ENCODE assay signal across 8 cellular contexts in genomic region chrX:52934704-52935468, GRCh38. TPM values are rescaled to one million over a fixed set of nuclear protein-coding genes. Genes with fewer than 3 reads are reported as not detected.
DNase-seq lines count a peak whose midpoint lies in the region; ATAC-seq, FAIRE-seq and TF ChIP-seq lines count a peak whose summit lies in the region.

No MANE protein-coding gene starts in this region.

- TSS peak; percentile 59 for BruUV-seq in HepG2 (replicated peaks; lab: Mats Ljungman, UMichigan)

- CTCF ChIA-PET in activated CD4-positive, alpha-beta T cell treated with anti-CD3 and anti-CD28 coated beads, Interleukin-2, amount 10 ng/mL, durations not matched to agents 7 days and 5 days (lab: Charles Lee): interaction anchor here (0.6 to 0.9 kb wide), 3 partner anchors 11 to 865 kb away, joined by 3 to 16 read pairs (median 4); no protein-coding TSS in a partner anchor
- CTCF ChIA-PET in HepG2 (lab: Yijun Ruan, JAX; ENCODE audit: low intra/inter-chr PET ratio, low total read pairs): no interaction called here

- peaks cover 9% of the 10 kb centered on the region for H3K27me3 Mint-ChIP-seq in CD4-positive, CD25-positive, alpha-beta regulatory T cell
- H3K27me3 Mint-ChIP-seq in activated CD4-positive, alpha-beta T cell treated with anti-CD3 and anti-CD28 coated beads, Interleukin-2, amount 10 ng/mL, durations not matched to agents 7 days and 5 days: no peaks in the 10 kb centered on the region

- peak overlapping the region; percentile 94 for H3K27ac ChIP-seq in CD4-positive, CD25-positive, alpha-beta regulatory T cell (ENCODE audit: insufficient read depth, low read length, poor library complexity, severe bottlenecking)
- H3K27ac ChIP-seq in HepG2 (ENCODE audit: extremely low read length, insufficient read depth, low read length): peak overlapping the region; percentile 80

- H3K79me2 ChIP-seq in HepG2 (ENCODE audit: insufficient read depth, low read length): no peaks in the 10 kb centered on the region

- no CpG with 5 or more reads among the region's 61 CpGs for WGBS in HepG2 (ENCODE audit: low lambda C conversion rate)

- peak overlapping the region; percentile 94 for H3K4me2 ChIP-seq in HepG2 (ENCODE audit: low read depth, low read length)

- peak; percentile 56 to 88 for TF ChIP-seq POLR2A in HepG2 (IDR thresholded peaks at IDR 0.05; ENCODE audit: insufficient read depth in 1 of 2, low read depth in 2 of 2, low read length in 2 of 2)

- H3K9me3 Mint-ChIP-seq in CD4-positive, CD25-positive, alpha-beta regulatory T cell: peaks cover 0 to 7% (median 0%) of the 10 kb centered on the region in 7 donors
- no peaks in the 10 kb centered on the region for H3K9me3 Mint-ChIP-seq in activated CD4-positive, alpha-beta T cell treated with anti-CD3 and anti-CD28 coated beads, Interleukin-2, amount 10 ng/mL, durations not matched to agents 7 days and 5 days

- peaks cover 9% of the 10 kb centered on the region for H3K4me1 ChIP-seq in CD4-positive, CD25-positive, alpha-beta regulatory T cell (ENCODE audit: control insufficient read depth, insufficient read depth, low read length, poor library complexity, severe bottlenecking)
- peaks cover 13% of the 10 kb centered on the region for H3K4me1 ChIP-seq in HepG2 (ENCODE audit: insufficient read depth, low read length)

- intact Hi-C loops in HepG2 (cut with micrococcal nuclease; ENCODE audit: unreplicated experiment): no loop called here

- peak overlapping the region; percentile 83 for H3K9ac ChIP-seq in HepG2 (ENCODE audit: insufficient read depth, low read depth, low read length)

- POLR2A ChIA-PET in activated CD4-positive, alpha-beta T cell treated with anti-CD3 and anti-CD28 coated beads, Interleukin-2, amount 10 ng/mL, durations not matched to agents 7 days and 5 days (lab: Charles Lee): no interaction called here
- POLR2A ChIA-PET in HepG2 (lab: Yijun Ruan, JAX): interaction anchor here (1.0 kb wide), 1 partner anchor 60 kb away, joined by 7 read pairs; no protein-coding TSS in a partner anchor

- H3K27ac Mint-ChIP-seq in CD4-positive, CD25-positive, alpha-beta regulatory T cell: peak overlapping the region; percentile 95 to 100 (median 99)
- H3K27ac Mint-ChIP-seq in activated CD4-positive, alpha-beta T cell treated with anti-CD3 and anti-CD28 coated beads, Interleukin-2, amount 10 ng/mL, durations not matched to agents 7 days and 5 days: peak overlapping the region; percentile 96

- in situ Hi-C loops in HepG2 (cut with HindIII; ENCODE audit: extremely low pct_ligation_motif_present, low pct_unique_long_range_greater_than_20kb): no loop called here

- no peak for FAIRE-seq in HepG2 (lab: Jason Lieb, UNC)

- no peaks in the 10 kb centered on the region for H3K9me3 ChIP-seq in CD4-positive, CD25-positive, alpha-beta regulatory T cell (ENCODE audit: control insufficient read depth in 2 of 2, low read length in 2 of 2)
- H3K9me3 ChIP-seq in HepG2 (ENCODE audit: low read length): no peaks in the 10 kb centered on the region

- H3K36me3 ChIP-seq in CD4-positive, CD25-positive, alpha-beta regulatory T cell (ENCODE audit: control insufficient read depth, insufficient read depth, low read length): no peaks in the 10 kb centered on the region
- H3K36me3 ChIP-seq in HepG2 (replicated peaks in 1 of 2; ENCODE audit: control insufficient read depth in 1 of 2, insufficient read depth in 2 of 2, low read length in 2 of 2): no peaks in the 10 kb centered on the region

- TF ChIP-seq EP300 in HepG2 (IDR thresholded peaks at IDR 0.05; ENCODE audit: low read depth in 2 of 2, low read length in 2 of 2) (peak in 1 of 2 experiments; percentile 46; a peak in 1 of 4 replicates), HepG2 (CRISPR knock-in tag; IDR thresholded peaks at IDR 0.05; ENCODE audit: borderline replicate concordance) (no peak)

- H3K4me3 Mint-ChIP-seq in CD4-positive, CD25-positive, alpha-beta regulatory T cell: peak overlapping the region; percentile 90 to 98 (median 94)
- peak overlapping the region; percentile 83 for H3K4me3 Mint-ChIP-seq in activated CD4-positive, alpha-beta T cell treated with anti-CD3 and anti-CD28 coated beads, Interleukin-2, amount 10 ng/mL, durations not matched to agents 7 days and 5 days

- peak; percentile 93 to 94 for ATAC-seq in CD4-positive, CD25-positive, alpha-beta regulatory T cell (ENCODE audit: low read depth in 2 of 2)
- ATAC-seq in GM19372 (IDR thresholded peaks at IDR 0.05; ENCODE audit: low read depth, unreplicated experiment): peak; percentile 76
- ATAC-seq in HG03521 (IDR thresholded peaks at IDR 0.05; ENCODE audit: unreplicated experiment): peak; percentile 94
- peak; percentile 92 for ATAC-seq in HepG2

- H3K36me3 Mint-ChIP-seq in CD4-positive, CD25-positive, alpha-beta regulatory T cell: peaks cover 4% of the 10 kb centered on the region
- no peaks in the 10 kb centered on the region for H3K36me3 Mint-ChIP-seq in activated CD4-positive, alpha-beta T cell treated with anti-CD3 and anti-CD28 coated beads, Interleukin-2, amount 10 ng/mL, durations not matched to agents 7 days and 5 days (ENCODE audit: low read depth)

- H3K4me3 ChIP-seq in CD4-positive, CD25-positive, alpha-beta regulatory T cell (ENCODE audit: low read depth, low read length): peak overlapping the region; percentile 74
- peak overlapping the region; percentile 70 to 79 (median 71) for H3K4me3 ChIP-seq in HepG2 (replicated peaks in 1 of 3; ENCODE audit: insufficient read depth in 1 of 3, low read depth in 2 of 3, low read length in 3 of 3)

- H2AFZ ChIP-seq in HepG2 (ENCODE audit: low read length): no peak overlapping the region

- H4K20me1 ChIP-seq in HepG2 (ENCODE audit: insufficient read depth, low read length): no peaks in the 10 kb centered on the region

- TF ChIP-seq RAD21 in HepG2 (CRISPR knock-in tag; IDR thresholded peaks at IDR 0.05): peak; percentile 79

- peak; percentile 82 to 97 (median 96) for DNase-seq in CD4-positive, CD25-positive, alpha-beta regulatory T cell
- DNase-seq in NCI-H526 treated with DMSO at 0.1 percent for 48 hours (lab: John Stamatoyannopoulos, UW) (peak; percentile 89), dedifferentiated amniotic fluid mesenchymal stem cell (ENCODE audit: extremely low spot score) (peak; percentile 89), HepG2 (ENCODE audit: low spot score) (peak; percentile 81)
- DNase-seq in activated CD4-positive, alpha-beta T cell treated with anti-CD3 and anti-CD28 coated beads, Interleukin-2, amount 10 ng/mL, durations not matched to agents 7 days and 5 days: peak; percentile 91
- peak; percentile 85 for DNase-seq in stimulated activated CD4-positive, alpha-beta T cell treated with anti-CD3 and anti-CD28 coated beads, Interleukin-4, amount 100 ng/mL, for 1 hour

- no peaks in the 10 kb centered on the region for H3K27me3 ChIP-seq in CD4-positive, CD25-positive, alpha-beta regulatory T cell (ENCODE audit: control insufficient read depth, insufficient read depth, low read length)
- no peaks in the 10 kb centered on the region for H3K27me3 ChIP-seq in HepG2 (ENCODE audit: control insufficient read depth in 1 of 2, insufficient read depth in 2 of 2, low read length in 2 of 2)

- peak; percentile 91 for TF ChIP-seq CTCF in HepG2 (CRISPR knock-in tag; IDR thresholded peaks at IDR 0.05)

- peaks cover 0 to 19% (median 7%) of the 10 kb centered on the region in 4 donors for H3K4me1 Mint-ChIP-seq in CD4-positive, CD25-positive, alpha-beta regulatory T cell
- peaks cover 11% of the 10 kb centered on the region for H3K4me1 Mint-ChIP-seq in activated CD4-positive, alpha-beta T cell treated with anti-CD3 and anti-CD28 coated beads, Interleukin-2, amount 10 ng/mL, durations not matched to agents 7 days and 5 days

RNA-seq across cellular contexts. Expression of gene FAM156A, which starts 23.4 kb away (rescaled TPM):
- total RNA-seq in CD4-positive, CD25-positive, alpha-beta regulatory T cell: 20.0 TPM
- 1 to 10 TPM; 3.3 to 7.0 (median 3.6) TPM for polyA plus RNA-seq in CD4-positive, CD25-positive, alpha-beta regulatory T cell
- total RNA-seq in activated CD4-positive, alpha-beta T cell treated with anti-CD3 and anti-CD28 coated beads, Interleukin-2, amount 10 ng/mL, durations not matched to agents 7 days and 5 days: 10 to 100 TPM; 23.5 to 25.7 TPM
- total RNA-seq in HepG2 (2016; rRNA removed; fragmentation: Illumina TruSeq; extraction: Trizol): 7.2 and 15.4 TPM in 2 replicates
- total RNA-seq in HepG2 (2016; cell fraction: cytosol; rRNA removed; fragmentation: Illumina TruSeq; extraction: Trizol; ENCODE audit: low read depth): 2.1 and 2.3 TPM in 2 replicates
- total RNA-seq in HepG2 (2016; cell fraction: insoluble cytoplasmic fraction; rRNA removed; fragmentation: Illumina TruSeq; extraction: Trizol): 7.6 and 13.8 TPM in 2 replicates
- 1.9 and 5.9 TPM in 2 replicates for total RNA-seq in HepG2 (2016; cell fraction: membrane; rRNA removed; fragmentation: Illumina TruSeq; extraction: Trizol)
- total RNA-seq in HepG2 (2016; cell fraction: nucleus; rRNA removed; fragmentation: Illumina TruSeq; extraction: Trizol): 15.4 and 17.3 TPM in 2 replicates
- 53.8 and 57.9 TPM in 2 replicates for polyA plus RNA-seq in HepG2 (2011; rRNA removed)
- polyA plus RNA-seq in HepG2 (2011; cell fraction: cytosol; rRNA removed): 29.2 and 34.5 TPM in 2 replicates
- polyA plus RNA-seq in HepG2 (2011; cell fraction: nucleus; rRNA removed): 350 and 359 TPM in 2 replicates
- 35.7 and 50.7 TPM in 2 replicates for polyA plus RNA-seq in HepG2 (2012)
- 0.57 and 0.66 TPM in 2 replicates for polyA plus RNA-seq in HepG2 (2016; cell fraction: cytosol; fragmentation: Illumina TruSeq; extraction: Trizol; ENCODE audit: low read depth)
- 6.2 and 6.3 TPM in 2 replicates for polyA plus RNA-seq in HepG2 (2016; cell fraction: insoluble cytoplasmic fraction; fragmentation: Illumina TruSeq; extraction: Trizol; ENCODE audit: low read depth)
- 1.8 and 2.6 TPM in 2 replicates for polyA plus RNA-seq in HepG2 (2016; cell fraction: membrane; fragmentation: Illumina TruSeq; extraction: Trizol; ENCODE audit: low read depth)
- polyA plus RNA-seq in HepG2 (2016; cell fraction: nucleus; fragmentation: Illumina TruSeq; extraction: Trizol; ENCODE audit: insufficient read depth, low read depth): 85.4 and 94.3 TPM in 2 replicates
- polyA minus RNA-seq in HepG2 (2011; rRNA and poly(A)+ RNA removed; ENCODE audit: low replicate concordance): 15.3 and 25.8 TPM in 2 replicates
- polyA minus RNA-seq in HepG2 (2011; cell fraction: cytosol; rRNA and poly(A)+ RNA removed): 9.8 and 10.2 TPM in 2 replicates
- 62.5 and 68.2 TPM in 2 replicates for polyA minus RNA-seq in HepG2 (2011; cell fraction: nucleus; rRNA and poly(A)+ RNA removed)

RNA-seq across cellular contexts. Expression of gene FAM156B, which starts 37.8 kb away (rescaled TPM):
- total RNA-seq in CD4-positive, CD25-positive, alpha-beta regulatory T cell: 10.0 TPM
- 1 to 10 TPM; 4.5 to 6.3 (median 5.2) TPM for polyA plus RNA-seq in CD4-positive, CD25-positive, alpha-beta regulatory T cell
- total RNA-seq in activated CD4-positive, alpha-beta T cell treated with anti-CD3 and anti-CD28 coated beads, Interleukin-2, amount 10 ng/mL, durations not matched to agents 7 days and 5 days: 10 to 100 TPM; 12.9 to 15.7 TPM
- 6.3 and 7.8 TPM in 2 replicates for total RNA-seq in HepG2 (2016; rRNA removed; fragmentation: Illumina TruSeq; extraction: Trizol)
- total RNA-seq in HepG2 (2016; cell fraction: cytosol; rRNA removed; fragmentation: Illumina TruSeq; extraction: Trizol; ENCODE audit: low read depth): 1.5 and 2.0 TPM in 2 replicates
- total RNA-seq in HepG2 (2016; cell fraction: insoluble cytoplasmic fraction; rRNA removed; fragmentation: Illumina TruSeq; extraction: Trizol): 5.4 and 10.1 TPM in 2 replicates
- total RNA-seq in HepG2 (2016; cell fraction: membrane; rRNA removed; fragmentation: Illumina TruSeq; extraction: Trizol): 1.1 and 5.2 TPM in 2 replicates
- 12.7 and 20.1 TPM in 2 replicates for total RNA-seq in HepG2 (2016; cell fraction: nucleus; rRNA removed; fragmentation: Illumina TruSeq; extraction: Trizol)
- polyA plus RNA-seq in HepG2 (2011; rRNA removed): 82.1 and 85.9 TPM in 2 replicates
- polyA plus RNA-seq in HepG2 (2011; cell fraction: cytosol; rRNA removed): 49.9 and 65.2 TPM in 2 replicates
- polyA plus RNA-seq in HepG2 (2011; cell fraction: nucleus; rRNA removed): 716 and 744 TPM in 2 replicates
- 24.5 and 26.7 TPM in 2 replicates for polyA plus RNA-seq in HepG2 (2012)
- 0.80 and 1.2 TPM in 2 replicates for polyA plus RNA-seq in HepG2 (2016; cell fraction: cytosol; fragmentation: Illumina TruSeq; extraction: Trizol; ENCODE audit: low read depth)
- polyA plus RNA-seq in HepG2 (2016; cell fraction: insoluble cytoplasmic fraction; fragmentation: Illumina TruSeq; extraction: Trizol; ENCODE audit: low read depth): 6.2 and 10.3 TPM in 2 replicates
- 2.6 and 3.8 TPM in 2 replicates for polyA plus RNA-seq in HepG2 (2016; cell fraction: membrane; fragmentation: Illumina TruSeq; extraction: Trizol; ENCODE audit: low read depth)
- polyA plus RNA-seq in HepG2 (2016; cell fraction: nucleus; fragmentation: Illumina TruSeq; extraction: Trizol; ENCODE audit: insufficient read depth, low read depth): 5.2 and 14.6 TPM in 2 replicates
- 37.6 and 50.1 TPM in 2 replicates for polyA minus RNA-seq in HepG2 (2011; rRNA and poly(A)+ RNA removed; ENCODE audit: low replicate concordance)
- 7.9 and 8.4 TPM in 2 replicates for polyA minus RNA-seq in HepG2 (2011; cell fraction: cytosol; rRNA and poly(A)+ RNA removed)
- polyA minus RNA-seq in HepG2 (2011; cell fraction: nucleus; rRNA and poly(A)+ RNA removed): 54.3 and 64.1 TPM in 2 replicates

Comparison
In these comparisons a context has a peak if more than half of its experiments do, and no peak if none do; other contexts are left out.
1. Peak in every context shown above with its lines: DNase-seq, ATAC-seq, H3K4me3 ChIP-seq and H3K27ac ChIP-seq.